In genomic region chr15:98712845-98713584, GRCh38 we compare ENCODE assay signal across 14 cellular contexts.
DNase-seq lines count a peak whose midpoint lies in the region; ATAC-seq and TF ChIP-seq lines count a peak whose summit lies in the region.
"Had no signal": no experiment of that assay in that cellular context is flagged by ENCODE, and none has a peak within 500 bp of the region (broad histone marks: within the 10 kb centered on the region; RNA-seq: fewer than 3 reads in every experiment).

No MANE protein-coding gene starts in this region.

- TF ChIP-seq CTCF in KMS-11 (conservative IDR thresholded peaks at IDR 0.05; ENCODE audit: low read depth, low read length) (no peak), coronary artery (IDR thresholded peaks at IDR 0.05) (no peak), testis (IDR thresholded peaks at IDR 0.05) (no peak)

- TF ChIP-seq POLR2A in testis (IDR thresholded peaks at IDR 0.05) = no peak

- H4K20me1 ChIP-seq in KMS-11 (ENCODE audit: insufficient read depth) = peaks cover 35% of the 10 kb centered on the region; the same call in 1 of the 2 replicates

- peak overlapping the region; percentile 76 for H3K4me2 ChIP-seq in KMS-11

- intact Hi-C loops in testis (cut with DNase I; ENCODE audit: low total_unique reads) = no loop called here

- H3K36me3 Mint-ChIP-seq in T-helper 2 cell treated with Interferon-gamma antibody and Interleukin-4, amounts not matched to agents 5 μg/mL and 100 μg/mL, for 36 hours (ENCODE audit: low read depth) = peaks cover 18% of the 10 kb centered on the region
- H3K36me3 Mint-ChIP-seq: natural killer cell had no signal

- no peaks in the 10 kb centered on the region for H3K27me3 Mint-ChIP-seq in T-helper 2 cell treated with Interferon-gamma antibody and Interleukin-4, amounts not matched to agents 5 μg/mL and 100 μg/mL, for 36 hours (ENCODE audit: low read depth)

- peak overlapping the region; percentile 43 for H3K27ac Mint-ChIP-seq in T-helper 2 cell treated with Interferon-gamma antibody and Interleukin-4, amounts not matched to agents 5 μg/mL and 100 μg/mL, for 36 hours
- H3K27ac Mint-ChIP-seq: natural killer cell had no signal

- no peak overlapping the region for H3K9ac ChIP-seq in KMS-11
- no peak overlapping the region for H3K9ac ChIP-seq in rectal smooth muscle tissue (ENCODE audit: low read length)

- WGBS in testis, 2 donors = 84 to 88% methylated on average over 9 to 16 of the region's 16 CpGs

- no peak overlapping the region for H3K4me3 ChIP-seq in KMS-11 (IDR thresholded peaks at IDR 0.05; ENCODE audit: insufficient read depth, low read depth, low read length)
- H3K4me3 ChIP-seq in coronary artery = no peak overlapping the region
- H3K4me3 ChIP-seq in rectal smooth muscle tissue (ENCODE audit: low read length) = no peak overlapping the region
- no peak overlapping the region for H3K4me3 ChIP-seq in testis
- H3K4me3 ChIP-seq: upper lobe of left lung had no signal

- H3K27ac ChIP-seq in KMS-11 = peak overlapping the region; percentile 11; the same call in 1 of the 2 replicates
- peak overlapping the region; percentile 17 to 79 for H3K27ac ChIP-seq in coronary artery
- peak overlapping the region; percentile 53 for H3K27ac ChIP-seq in rectal smooth muscle tissue (ENCODE audit: low read depth, low read length)
- no peak overlapping the region for H3K27ac ChIP-seq in testis
- H3K27ac ChIP-seq: RWPE1 had no signal

- no peaks in the 10 kb centered on the region for H3K9me3 ChIP-seq in testis
- H3K9me3 ChIP-seq: upper lobe of left lung had no signal

- peaks cover 31% of the 10 kb centered on the region for H3K4me1 Mint-ChIP-seq in T-helper 2 cell treated with Interferon-gamma antibody and Interleukin-4, amounts not matched to agents 5 μg/mL and 100 μg/mL, for 36 hours (ENCODE audit: low read depth)

- H3K27me3 ChIP-seq in KMS-11 (ENCODE audit: insufficient read depth, low read depth) (no peaks in the 10 kb centered on the region), rectal smooth muscle tissue (ENCODE audit: control insufficient read depth, insufficient read depth, low read length) (no peaks in the 10 kb centered on the region), testis (no peaks in the 10 kb centered on the region)
- H3K27me3 ChIP-seq: upper lobe of left lung had no signal

- DNase-seq in T-helper 2 cell treated with Interferon-gamma antibody and Interleukin-4, amounts not matched to agents 5 μg/mL and 100 μg/mL, for 36 hours (ENCODE audit: low spot score) = no peak
- DNase-seq in T-helper 2 cell (no peak), coronary artery (ENCODE audit: low spot score) (no peak), testis (no peak)
- no peak for DNase-seq in activated CD8-positive, alpha-beta memory T cell treated with anti-CD3 and anti-CD28 coated beads, Interleukin-2, amount 50 U/mL, for 4 hours
- DNase-seq: IMR-90, natural killer cell, NCI-H1417, NCI-H524 had no signal

- H3K4me1 ChIP-seq in KMS-11 (ENCODE audit: low read depth, poor library complexity, severe bottlenecking) (peaks cover 26% of the 10 kb centered on the region), rectal smooth muscle tissue (ENCODE audit: control insufficient read depth, insufficient read depth, low read length) (peaks cover 42% of the 10 kb centered on the region), testis (peaks cover 9% of the 10 kb centered on the region)

- no peak for ATAC-seq in GM18517 (IDR thresholded peaks at IDR 0.05; ENCODE audit: unreplicated experiment)
- ATAC-seq: natural killer cell had no signal

- H3K4me3 Mint-ChIP-seq in T-helper 2 cell treated with Interferon-gamma antibody and Interleukin-4, amounts not matched to agents 5 μg/mL and 100 μg/mL, for 36 hours = no peak overlapping the region
- H3K4me3 Mint-ChIP-seq: natural killer cell had no signal

- H3K79me2 ChIP-seq in KMS-11 (ENCODE audit: insufficient read depth, low read depth) = peaks cover 83% of the 10 kb centered on the region

- H3K9me3 Mint-ChIP-seq in T-helper 2 cell treated with Interferon-gamma antibody and Interleukin-4, amounts not matched to agents 5 μg/mL and 100 μg/mL, for 36 hours = peaks cover 12% of the 10 kb centered on the region

- H2AFZ ChIP-seq in KMS-11 (ENCODE audit: low read depth) = no peak overlapping the region

- H3K36me3 ChIP-seq in KMS-11 (ENCODE audit: insufficient read depth) (no peaks in the 10 kb centered on the region; the same call in 1 of the 2 replicates), rectal smooth muscle tissue (ENCODE audit: control insufficient read depth, insufficient read depth, low read length) (peaks cover 3% of the 10 kb centered on the region), testis (ENCODE audit: low read depth, missing control alignments) (no peaks in the 10 kb centered on the region)

Comparison
In these comparisons a context has a peak if more than half of its experiments do, and no peak if none do; other contexts are left out.
1. H3K27ac ChIP-seq: peak in KMS-11 (single experiment), coronary artery (2 of 2) and rectal smooth muscle tissue (single experiment); none in testis (0 of 2).